ENCODE assay signal across 28 cellular contexts in genomic region chr10:94049911-94050310, GRCh38. TPM values are rescaled to one million over a fixed set of nuclear protein-coding genes. Genes with fewer than 3 reads are reported as not detected.
"Had no signal": no experiment of that assay in that cellular context is flagged by ENCODE, and none has a peak within 500 bp of the region (broad histone marks: within the 10 kb centered on the region; RNA-seq: fewer than 3 reads in every experiment).

No MANE protein-coding gene starts in this region.

- H3K36me3 ChIP-seq: ascending aorta, esophagus squamous epithelium, pancreas, thoracic aorta, vagina had no signal

- H3K27me3 ChIP-seq: ascending aorta, esophagus squamous epithelium, pancreas, vagina had no signal

- H3K4me3 ChIP-seq: ascending aorta, esophagus squamous epithelium, pancreas, thoracic aorta, vagina had no signal

- H3K9me3 Mint-ChIP-seq: activated CD4-positive, alpha-beta memory T cell treated with anti-CD3 and anti-CD28 coated beads, Interleukin-2, amount 10 ng/mL, durations not matched to agents 7 days and 5 days; activated CD4-positive, alpha-beta T cell treated with anti-CD3 and anti-CD28 coated beads, Interleukin-2, amount 10 ng/mL, durations not matched to agents 7 days and 5 days; activated naive CD4-positive, alpha-beta T cell treated with anti-CD3 and anti-CD28 coated beads, Interleukin-2, amount 10 ng/mL, durations not matched to agents 7 days and 5 days; activated T-cell treated with anti-CD3 and anti-CD28 coated beads, Interleukin-2, amount 50 U/mL, for 24 hours; central memory CD8-positive, alpha-beta T cell; type B pancreatic cell; WTC11 had no signal

- ATAC-seq: naive thymus-derived CD8-positive, alpha-beta T cell; stimulated activated naive CD8-positive, alpha-beta T cell treated with anti-CD3 and anti-CD28 coated beads, Interleukin-15, Interleukin-2, amounts not matched to agents 100 U/mL and 50 U/mL, for 24 hours; WTC11 had no signal

- H3K4me1 ChIP-seq: pancreas had no signal

- H3K36me3 Mint-ChIP-seq: activated naive CD4-positive, alpha-beta T cell treated with anti-CD3 and anti-CD28 coated beads, Interleukin-2, amount 10 ng/mL, durations not matched to agents 7 days and 5 days; activated naive CD8-positive, alpha-beta T cell treated with anti-CD3 and anti-CD28 coated beads, Interleukin-2, amount 10 ng/mL, durations not matched to agents 7 days and 5 days; naive thymus-derived CD8-positive, alpha-beta T cell; type B pancreatic cell; WTC11 had no signal

- H3K4me1 Mint-ChIP-seq: activated CD4-positive, alpha-beta memory T cell treated with anti-CD3 and anti-CD28 coated beads, Interleukin-2, amount 10 ng/mL, durations not matched to agents 7 days and 5 days; activated CD4-positive, alpha-beta T cell treated with anti-CD3 and anti-CD28 coated beads, Interleukin-2, amount 10 ng/mL, durations not matched to agents 7 days and 5 days; activated naive CD4-positive, alpha-beta T cell treated with anti-CD3 and anti-CD28 coated beads, Interleukin-2, amount 10 ng/mL, durations not matched to agents 7 days and 5 days; activated naive CD8-positive, alpha-beta T cell treated with anti-CD3 and anti-CD28 coated beads, Interleukin-2, amount 10 ng/mL, durations not matched to agents 7 days and 5 days; central memory CD8-positive, alpha-beta T cell; naive thymus-derived CD8-positive, alpha-beta T cell had no signal

- H3K27ac Mint-ChIP-seq: activated CD4-positive, alpha-beta memory T cell treated with anti-CD3 and anti-CD28 coated beads, Interleukin-2, amount 10 ng/mL, durations not matched to agents 7 days and 5 days; activated CD4-positive, alpha-beta T cell treated with anti-CD3 and anti-CD28 coated beads, Interleukin-2, amount 10 ng/mL, durations not matched to agents 7 days and 5 days; activated naive CD4-positive, alpha-beta T cell treated with anti-CD3 and anti-CD28 coated beads, Interleukin-2, amount 10 ng/mL, durations not matched to agents 7 days and 5 days; activated naive CD8-positive, alpha-beta T cell treated with anti-CD3 and anti-CD28 coated beads, Interleukin-2, amount 10 ng/mL, durations not matched to agents 7 days and 5 days; activated T-cell treated with anti-CD3 and anti-CD28 coated beads, Interleukin-2, amount 50 U/mL, for 24 hours; naive thymus-derived CD8-positive, alpha-beta T cell; type B pancreatic cell; WTC11 had no signal

- H3K9me3 ChIP-seq: ascending aorta, esophagus squamous epithelium, pancreas, thoracic aorta, vagina had no signal

- H3K4me3 Mint-ChIP-seq: activated CD4-positive, alpha-beta memory T cell treated with anti-CD3 and anti-CD28 coated beads, Interleukin-2, amount 10 ng/mL, durations not matched to agents 7 days and 5 days; activated CD4-positive, alpha-beta T cell treated with anti-CD3 and anti-CD28 coated beads, Interleukin-2, amount 10 ng/mL, durations not matched to agents 7 days and 5 days; activated naive CD4-positive, alpha-beta T cell treated with anti-CD3 and anti-CD28 coated beads, Interleukin-2, amount 10 ng/mL, durations not matched to agents 7 days and 5 days; activated naive CD8-positive, alpha-beta T cell treated with anti-CD3 and anti-CD28 coated beads, Interleukin-2, amount 10 ng/mL, durations not matched to agents 7 days and 5 days; activated T-cell treated with anti-CD3 and anti-CD28 coated beads, Interleukin-2, amount 50 U/mL, for 24 hours; central memory CD8-positive, alpha-beta T cell; naive thymus-derived CD8-positive, alpha-beta T cell; neural crest cell; type B pancreatic cell; WTC11 had no signal

- DNase-seq: activated CD4-positive, alpha-beta memory T cell treated with anti-CD3 and anti-CD28 coated beads, Interleukin-2, amount 10 ng/mL, durations not matched to agents 7 days and 5 days; activated CD4-positive, alpha-beta T cell treated with anti-CD3 and anti-CD28 coated beads for 1 hour; activated CD4-positive, alpha-beta T cell treated with anti-CD3 and anti-CD28 coated beads, Interleukin-2, amount 10 ng/mL, durations not matched to agents 7 days and 5 days; activated CD8-positive, alpha-beta memory T cell treated with anti-CD3 and anti-CD28 coated beads, Interleukin-2, amount 50 U/mL, for 48 hours; activated gamma-delta T cell; activated naive CD4-positive, alpha-beta T cell treated with anti-CD3 and anti-CD28 coated beads, Interleukin-2, amount 10 ng/mL, durations not matched to agents 7 days and 5 days; activated naive CD8-positive, alpha-beta T cell treated with anti-CD3 and anti-CD28 coated beads, Interleukin-2, amount 10 ng/mL, durations not matched to agents 7 days and 5 days; activated T-cell treated with anti-CD3 and anti-CD28 coated beads, Interleukin-2, amount 50 U/mL, for 24 hours; dermis blood vessel endothelial cell; effector CD4-positive, alpha-beta T cell; esophagus squamous epithelium; foreskin melanocyte; islet precursor cell; naive thymus-derived CD8-positive, alpha-beta T cell; nucleus accumbens; pancreas; right cardiac atrium; stimulated activated CD4-positive, alpha-beta T cell treated with anti-CD3 and anti-CD28 coated beads, Interleukin-2, amount 100 ng/mL, for 48 hours; stimulated activated naive CD8-positive, alpha-beta T cell treated with anti-CD3 and anti-CD28 coated beads, Interleukin-15, Interleukin-2, amounts not matched to agents 100 U/mL and 50 U/mL, for 24 hours; T-helper 2 cell had no signal

- H3K27ac ChIP-seq: ascending aorta, epithelial cell of prostate, esophagus squamous epithelium, pancreas, thoracic aorta, vagina had no signal

- H3K27me3 Mint-ChIP-seq: activated naive CD4-positive, alpha-beta T cell treated with anti-CD3 and anti-CD28 coated beads, Interleukin-2, amount 10 ng/mL, durations not matched to agents 7 days and 5 days; activated naive CD8-positive, alpha-beta T cell treated with anti-CD3 and anti-CD28 coated beads, Interleukin-2, amount 10 ng/mL, durations not matched to agents 7 days and 5 days; type B pancreatic cell had no signal

RNA-seq across cellular contexts. Expression of gene PLCE1, which starts 56.2 kb away (rescaled TPM):
- total RNA-seq: activated naive CD8-positive, alpha-beta T cell treated with anti-CD3 and anti-CD28 coated beads, Interleukin-2, amount 10 ng/mL, durations not matched to agents 7 days and 5 days; naive thymus-derived CD8-positive, alpha-beta T cell had no signal
